Comparison of ENCODE assay signal across 8 cellular contexts in genomic region chr22:37849089-37849751, GRCh38. TPM values are rescaled to one million over a fixed set of nuclear protein-coding genes. Genes with fewer than 3 reads are reported as not detected.
DNase-seq lines count a peak whose midpoint lies in the region; ATAC-seq and TF ChIP-seq lines count a peak whose summit lies in the region.

EIF3L (plus strand) TSS chr22:37849419; CDS start chr22:37849450, 31 bp downstream.

- peak; percentile 85 for DNase-seq in AG10803 (ENCODE audit: low read depth)
- peak; percentile 88 for DNase-seq in NCI-H748 (lab: John Stamatoyannopoulos, UW; ENCODE audit: unreplicated experiment)
- DNase-seq in activated CD4-positive, alpha-beta T cell treated with anti-CD3 and anti-CD28 coated beads, Interleukin-2, amount 50 U/mL, for 4 hours: peak; percentile 78 to 79
- peak; percentile 95 for DNase-seq in dermis blood vessel endothelial cell
- DNase-seq in left lung: peak; percentile 93 to 98
- DNase-seq in stimulated activated CD4-positive, alpha-beta T cell treated with anti-CD3 and anti-CD28 coated beads, Interleukin-2, amount 100 ng/mL, for 4 hours (ENCODE audit: low read depth): peak; percentile 78

- H3K4me1 ChIP-seq in left lung: peaks cover 9 to 32% of the 10 kb centered on the region in 2 donors

- no peaks in the 10 kb centered on the region for H3K9me3 ChIP-seq in left lung

- intact Hi-C loops in left lung (cut with DNase I): no loop called here

- TF ChIP-seq CTCF in AG10803 (conservative IDR thresholded peaks at IDR 0.05; ENCODE audit: low read length) (no peak), left lung (IDR thresholded peaks at IDR 0.05) (no peak)

- TF ChIP-seq POLR2A in GM19099 (IDR thresholded peaks at IDR 0.05; ENCODE audit: extremely low read depth, insufficient read length, low read depth): peak; percentile 86

- ATAC-seq in HG03442 (IDR thresholded peaks at IDR 0.05; ENCODE audit: unreplicated experiment) (peak; percentile 64), left lung (peak; percentile 92)

- H3K36me3 ChIP-seq in left lung: peaks cover 0 to 33% of the 10 kb centered on the region in 2 donors

- H3K27me3 ChIP-seq in left lung: no peaks in the 10 kb centered on the region

- H3K27ac ChIP-seq in left lung: peak within 1 kb of the TSS; percentile 89 to 90

- H3K4me3 ChIP-seq in AG10803 (ENCODE audit: low read length) (peak within 1 kb of the TSS; percentile 97), left lung (peak within 1 kb of the TSS; percentile 71 to 80)

RNA-seq across cellular contexts. Expression of gene EIF3L, which starts in this region (rescaled TPM):
- total RNA-seq in dermis blood vessel endothelial cell (358 and 454 TPM in 2 replicates), left lung (100 to 1,000 TPM; 310 to 378 TPM)

Comparison
In these comparisons a context has a peak if more than half of its experiments do, and no peak if none do; other contexts are left out.
1. Peak in every context shown above with its lines: DNase-seq, ATAC-seq, H3K4me3 ChIP-seq and H3K27ac ChIP-seq.